In genomic region chr3:140153736-140154135, GRCh38 we compare ENCODE assay signal across 27 cellular contexts.
"Had no signal": no experiment of that assay in that cellular context is flagged by ENCODE, and none has a peak within 500 bp of the region (broad histone marks: within the 10 kb centered on the region; RNA-seq: fewer than 3 reads in every experiment).

No MANE protein-coding gene starts in this region.

- H3K9me3 ChIP-seq: ascending aorta had no signal

- DNase-seq: activated CD4-positive, alpha-beta memory T cell treated with anti-CD3 and anti-CD28 coated beads, Interleukin-2, amount 10 ng/mL, durations not matched to agents 7 days and 5 days; activated CD4-positive, alpha-beta T cell treated with anti-CD3 and anti-CD28 coated beads for 1 hour; activated CD4-positive, alpha-beta T cell treated with anti-CD3 and anti-CD28 coated beads for 48 hours; activated CD4-positive, CD25-positive, alpha-beta regulatory T cell; activated CD8-positive, alpha-beta memory T cell treated with anti-CD3 and anti-CD28 coated beads for 24 hours; activated effector memory CD4-positive, alpha-beta T cell treated with anti-CD3 and anti-CD28 coated beads, Interleukin-2, amount 50 U/mL, for 16 hours; activated naive CD4-positive, alpha-beta T cell; activated naive CD4-positive, alpha-beta T cell treated with anti-CD3 and anti-CD28 coated beads, Interleukin-2, amount 50 U/mL, for 16 hours; activated naive CD8-positive, alpha-beta T cell treated with anti-CD3 and anti-CD28 coated beads for 36 hours; activated T-cell treated with anti-CD3 and anti-CD28 coated beads, Interleukin-2, amount 50 U/mL, for 1 hour; activated T-cell treated with anti-CD3 and anti-CD28 coated beads, Interleukin-2, amount 50 U/mL, for 72 hours; amniotic stem cell; MM.1S; NCI-H1436; NCI-H1930; NCI-H2081 treated with DMSO at 0.1 percent for 48 hours; NCI-H345; NCI-H524 treated with DMSO at 0.1 percent for 48 hours; OCI-M1; SW 1271; T-helper 1 cell; T-helper 2 cell; T1000; WERI-Rb-1 had no signal

- H3K4me1 ChIP-seq: ascending aorta had no signal

- H3K36me3 ChIP-seq: ascending aorta, cardiac muscle cell, WERI-Rb-1 had no signal

- ATAC-seq: activated T-cell treated with anti-CD3 and anti-CD28 coated beads, Interleukin-2, amount 50 U/mL, for 72 hours; activated T-helper 17 cell treated with anti-CD3 and anti-CD28 coated beads, Interleukin-2, amount 50 U/mL, for 72 hours had no signal

- H3K27ac ChIP-seq: ascending aorta, cardiac muscle cell, WERI-Rb-1 had no signal

- H3K27me3 ChIP-seq: ascending aorta, cardiac muscle cell had no signal

- H3K4me3 ChIP-seq: ascending aorta, cardiac muscle cell had no signal
